1 cellular context compared by ENCODE assay signal in the genomic region with DNA sequence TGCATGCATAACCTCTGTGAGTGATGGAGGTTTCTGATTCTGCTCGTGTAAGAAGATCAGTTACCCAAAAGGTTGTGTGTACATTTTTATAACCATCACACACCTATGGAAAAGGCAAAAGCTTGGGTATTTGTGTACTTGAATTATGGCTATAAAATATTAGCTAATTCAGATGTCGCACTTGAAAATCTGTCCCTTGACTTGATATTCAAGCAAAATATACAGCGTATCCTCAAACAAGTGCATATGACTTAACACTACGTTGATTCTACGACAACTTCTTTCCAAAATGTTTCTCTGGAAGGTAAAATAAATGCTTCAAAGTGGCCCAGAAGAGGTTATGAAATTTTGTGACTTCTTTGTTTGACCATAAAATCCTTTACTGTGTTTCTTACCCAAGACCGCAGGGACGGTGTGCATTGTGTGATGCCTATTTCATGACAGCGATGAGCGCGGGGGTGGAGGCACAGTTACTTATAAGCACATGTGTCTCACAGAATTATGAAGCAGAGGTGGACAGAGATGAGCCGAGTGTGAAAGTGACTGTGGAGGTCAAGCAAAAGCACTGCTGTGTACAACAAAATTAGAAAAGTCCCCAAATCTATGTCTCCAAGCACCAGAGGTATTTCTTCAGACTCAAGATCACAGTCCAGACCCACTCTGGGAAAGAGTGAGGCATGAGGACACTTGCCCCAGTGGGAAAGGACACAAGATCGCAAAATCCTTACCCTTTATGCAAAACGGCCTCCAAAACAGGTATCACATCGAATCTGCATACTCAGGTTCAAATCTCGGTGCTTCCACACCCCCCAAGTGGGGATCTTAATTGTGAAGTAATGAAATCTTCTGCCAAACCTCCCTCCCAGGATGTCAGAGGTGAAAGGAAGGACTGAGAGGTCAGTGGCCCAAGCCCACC.
TF ChIP-seq lines count a peak whose summit lies in the region.

No MANE protein-coding gene starts in this region.

TF ChIP-seq in HCT116, 20 proteins besides CTCF, POLR2A, EP300 and RAD21:
- TF ChIP-seq POLR2AphosphoS5 (IDR thresholded peaks at IDR 0.05; ENCODE audit: low read depth, low read length), result 0 out of 2 replicates have a peak, but pooled peaks have one; percentile 5
- TF ChIP-seq EZH2phosphoT487 (IDR thresholded peaks at IDR 0.05; ENCODE audit: borderline replicate concordance), result no peak
